In the genomic region with DNA sequence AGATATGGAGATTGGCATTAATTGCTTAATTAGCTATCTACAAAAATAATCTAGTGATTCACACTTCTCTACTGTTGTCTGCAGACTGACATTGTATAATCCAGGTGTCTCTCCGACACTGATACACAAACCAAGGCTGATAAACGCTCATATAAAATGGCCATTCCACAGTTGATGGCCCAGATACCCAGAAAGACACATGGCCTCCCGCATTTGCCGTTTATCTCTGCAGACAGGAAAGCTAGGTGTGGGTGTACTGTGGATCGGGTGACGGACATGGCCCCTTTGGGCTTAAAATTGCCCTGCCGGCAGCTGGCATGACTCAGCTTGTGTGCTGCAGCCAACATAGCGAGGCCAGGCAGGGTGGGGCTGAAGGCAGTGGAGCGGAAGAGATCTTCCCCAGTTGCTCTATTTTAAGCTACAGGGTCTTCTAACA, we compare ENCODE assay signal across 9 cellular contexts. TPM values are rescaled to one million over a fixed set of nuclear protein-coding genes. Genes with fewer than 3 reads are reported as not detected.
A peak's percentile ranks its signal among the peaks of the same experiment; 100 is the strongest.
DNase-seq lines count a peak whose midpoint lies in the region; ATAC-seq and TF ChIP-seq lines count a peak whose summit lies in the region.
"Had no signal": no experiment of that assay in that cellular context is flagged by ENCODE, and none has a peak within 500 bp of the region (broad histone marks: within the 10 kb centered on the region; RNA-seq: fewer than 3 reads in every experiment).

No MANE protein-coding gene starts in this region.

- no peaks in the 10 kb centered on the region; the same call in 1 of the 2 replicates for H3K9me3 ChIP-seq in PC-9 (ENCODE audit: insufficient read depth, low read depth)
- H3K9me3 ChIP-seq in esophagus muscularis mucosa, result no peaks in the 10 kb centered on the region
- H3K9me3 ChIP-seq in vagina, result no peaks in the 10 kb centered on the region

- no TSS peak for BruUV-seq in PC-9 (replicated peaks; lab: Mats Ljungman, UMichigan)

- no peaks in the 10 kb centered on the region for H4K20me1 ChIP-seq in PC-9 (ENCODE audit: insufficient read depth)

- no peak for TF ChIP-seq EP300 in esophagus muscularis mucosa (IDR thresholded peaks at IDR 0.05)

- H3K36me3 ChIP-seq in PC-9 (ENCODE audit: low read depth) (no peaks in the 10 kb centered on the region), esophagus muscularis mucosa (no peaks in the 10 kb centered on the region), vagina (no peaks in the 10 kb centered on the region)

- H3K79me2 ChIP-seq in PC-9 (ENCODE audit: low read depth), result no peaks in the 10 kb centered on the region

- H3K4me1 ChIP-seq in PC-9 (replicated peaks; ENCODE audit: insufficient read depth) (peaks cover 76% of the 10 kb centered on the region), esophagus muscularis mucosa (peaks cover 0 to 17% (median 12%) of the 10 kb centered on the region in 4 donors), vagina (peaks cover 4% of the 10 kb centered on the region)

- peak overlapping the region; percentile 80 for H3K4me2 ChIP-seq in PC-9

- H2AFZ ChIP-seq in PC-9, result no peak overlapping the region

- DNase-seq in DMS153 (lab: John Stamatoyannopoulos, UW) (peak; percentile 31), DMS153 treated with DMSO at 0.1 percent for 48 hours (lab: John Stamatoyannopoulos, UW; ENCODE audit: unreplicated experiment) (no peak), HUDEP-2 (lab: John Stamatoyannopoulos, UW; ENCODE audit: unreplicated experiment in 76 of 76) (peak in 74 of 76 experiments; percentile 42 to 95 (median 82)), PC-9 (peak; percentile 86 to 94), esophagus muscularis mucosa (ENCODE audit: extremely low spot score) (peak; percentile 77), retina (peak; percentile 32), vagina (ENCODE audit: extremely low spot score in 2 of 2) (no peak)

- POLR2A ChIA-PET in PC-9 (lab: Charles Lee; ENCODE audit: unreplicated experiment), result interaction anchor here (0.5 to 0.7 kb wide), 5 partner anchors 35 to 1237 kb away, joined by 3 to 10 read pairs (median 4); no protein-coding TSS in a partner anchor

- peak overlapping the region; percentile 20; the same call in 1 of the 2 replicates for H3K4me3 ChIP-seq in PC-9
- peak overlapping the region in 1 of 4 donors; percentile 13 for H3K4me3 ChIP-seq in esophagus muscularis mucosa
- no peak overlapping the region for H3K4me3 ChIP-seq in vagina

- H3K27me3 ChIP-seq in PC-9 (ENCODE audit: insufficient read depth, low read depth), result no peaks in the 10 kb centered on the region
- H3K27me3 ChIP-seq in esophagus muscularis mucosa, result no peaks in the 10 kb centered on the region
- H3K27me3 ChIP-seq in vagina, result no peaks in the 10 kb centered on the region

- CTCF ChIA-PET in PC-9 (lab: Charles Lee), result no interaction called here

- no peaks in the 10 kb centered on the region for H3K9me2 ChIP-seq in PC-9 (ENCODE audit: insufficient read depth)

- H3K27ac ChIP-seq in PC-9 (peak overlapping the region; percentile 94), esophagus muscularis mucosa (replicated peaks in 1 of 4) (peak overlapping the region in 3 of 4 donors; percentile 29 to 48 (median 39)), vagina (no peak overlapping the region)
- H3K27ac ChIP-seq: 22Rv1 had no signal

- intact Hi-C loops in PC-9 (cut with micrococcal nuclease; ENCODE audit: unreplicated experiment) (loop anchor here (1.0 to 5.0 kb wide), 3 partner anchors 20 to 76 kb away; partner anchors contain the start of gene PMAIP1), esophagus muscularis mucosa (cut with DNase I) (no loop called here), vagina (cut with DNase I) (no loop called here)

- WGBS in esophagus muscularis mucosa, result 17% methylated on average over 5 of the region's 9 CpGs

- peak; percentile 52 for ATAC-seq in GM21717 (IDR thresholded peaks at IDR 0.05; ENCODE audit: unreplicated experiment)

- TF ChIP-seq CTCF in PC-9 (conservative IDR thresholded peaks at IDR 0.05), result no peak
- TF ChIP-seq CTCF in esophagus muscularis mucosa (IDR thresholded peaks at IDR 0.05), result no peak
- no peak for TF ChIP-seq CTCF in vagina (IDR thresholded peaks at IDR 0.05)

- TF ChIP-seq POLR2A in esophagus muscularis mucosa (IDR thresholded peaks at IDR 0.05; ENCODE audit: low read depth) (no peak), vagina (IDR thresholded peaks at IDR 0.05) (no peak)

- H3F3A ChIP-seq in PC-9 (ENCODE audit: insufficient read depth, low read depth), result peaks cover 59% of the 10 kb centered on the region

RNA-seq across cellular contexts. Expression of gene PMAIP1, which starts 18.5 kb away (rescaled TPM):
- total RNA-seq in PC-9 (2021) (16.5 and 17.0 TPM in 2 replicates), esophagus muscularis mucosa (1 to 10 TPM in 1 of 4 donors, under 1 TPM in 3; 0.42 to 1.3 (median 0.79) TPM), vagina (7.4 TPM)

Comparison
In these comparisons a context has a peak if more than half of its experiments do, and no peak if none do; other contexts are left out.
1. DNase-seq: peak in DMS153 (single experiment), HUDEP-2 (74 of 76), PC-9 (2 of 2), esophagus muscularis mucosa (single experiment) and retina (single experiment); none in DMS153 treated with DMSO at 0.1 percent for 48 hours (single experiment) and vagina (0 of 2).